ENCODE assay signal across 1 cellular context in the genomic region with DNA sequence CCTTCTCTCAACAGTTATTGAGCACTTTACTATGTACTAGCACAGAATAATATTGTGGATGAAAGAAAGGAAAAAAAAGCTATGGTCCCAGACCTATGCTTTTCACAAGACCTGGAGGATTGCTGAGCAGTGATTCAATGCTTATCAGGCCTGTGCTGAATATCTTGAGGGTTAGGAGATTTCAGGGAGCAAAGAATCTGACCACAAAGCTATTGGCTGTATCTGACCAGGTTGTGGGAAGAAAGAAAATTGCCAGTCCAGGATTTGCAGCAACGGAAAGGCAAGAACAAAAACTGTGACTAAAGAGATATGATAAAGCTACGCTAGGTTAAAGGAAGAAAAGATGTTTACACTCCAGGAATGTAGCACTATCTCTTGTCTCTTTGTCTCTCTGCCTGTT.
TF ChIP-seq lines count a peak whose summit lies in the region.

No MANE protein-coding gene starts in this region.

TF ChIP-seq in H1, 55 proteins besides CTCF, POLR2A, EP300 and RAD21 (continued from another document):
- no peak for TF ChIP-seq SIN3A (conservative IDR thresholded peaks at IDR 0.05 in 1 of 2, IDR thresholded peaks at IDR 0.05 in 1 of 2; ENCODE audit: low read depth in 1 of 2, low read length in 2 of 2)
- no peak for TF ChIP-seq BRCA1 (IDR thresholded peaks at IDR 0.05; ENCODE audit: low read depth, low read length)
- no peak for TF ChIP-seq ASH2L (IDR thresholded peaks at IDR 0.05; ENCODE audit: low read length)
- TF ChIP-seq KDM5A (IDR thresholded peaks at IDR 0.05; ENCODE audit: low read length) = no peak
- no peak for TF ChIP-seq TAF7 (optimal IDR thresholded peaks at IDR 0.05; ENCODE audit: borderline replicate concordance, low read depth, low read length)
- no peak for TF ChIP-seq CBX8 (IDR thresholded peaks at IDR 0.05; ENCODE audit: borderline replicate concordance, low read depth, low read length)
- TF ChIP-seq JUN (IDR thresholded peaks at IDR 0.05; ENCODE audit: low read depth, low read length) = no peak
- TF ChIP-seq TEAD4 (IDR thresholded peaks at IDR 0.05; ENCODE audit: low read depth, low read length) = no peak
- TF ChIP-seq, protein P1, sequence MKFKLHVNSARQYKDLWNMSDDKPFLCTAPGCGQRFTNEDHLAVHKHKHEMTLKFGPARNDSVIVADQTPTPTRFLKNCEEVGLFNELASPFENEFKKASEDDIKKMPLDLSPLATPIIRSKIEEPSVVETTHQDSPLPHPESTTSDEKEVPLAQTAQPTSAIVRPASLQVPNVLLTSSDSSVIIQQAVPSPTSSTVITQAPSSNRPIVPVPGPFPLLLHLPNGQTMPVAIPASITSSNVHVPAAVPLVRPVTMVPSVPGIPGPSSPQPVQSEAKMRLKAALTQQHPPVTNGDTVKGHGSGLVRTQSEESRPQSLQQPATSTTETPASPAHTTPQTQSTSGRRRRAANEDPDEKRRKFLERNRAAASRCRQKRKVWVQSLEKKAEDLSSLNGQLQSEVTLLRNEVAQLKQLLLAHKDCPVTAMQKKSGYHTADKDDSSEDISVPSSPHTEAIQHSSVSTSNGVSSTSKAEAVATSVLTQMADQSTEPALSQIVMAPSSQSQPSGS (IDR thresholded peaks at IDR 0.05; ENCODE audit: low read length) = no peak
- TF ChIP-seq TCF12 (IDR thresholded peaks at IDR 0.05; ENCODE audit: low read depth, low read length) = no peak
- no peak for TF ChIP-seq CBX5 (IDR thresholded peaks at IDR 0.05; ENCODE audit: low read depth, low read length)
- TF ChIP-seq MAFK (IDR thresholded peaks at IDR 0.05; ENCODE audit: low read depth, low read length) = no peak
- no peak for TF ChIP-seq RXRA (IDR thresholded peaks at IDR 0.05; ENCODE audit: insufficient read depth, low read depth, low read length)
- TF ChIP-seq SIX5 (IDR thresholded peaks at IDR 0.05; ENCODE audit: low read depth, low read length) = no peak
- TF ChIP-seq SRF (IDR thresholded peaks at IDR 0.05; ENCODE audit: low read depth, low read length) = no peak
